In genomic region chr16:82524939-82525338, GRCh38 we compare ENCODE assay signal across 24 cellular contexts.
DNase-seq lines count a peak whose midpoint lies in the region; ATAC-seq and TF ChIP-seq lines count a peak whose summit lies in the region.
"Had no signal": no experiment of that assay in that cellular context is flagged by ENCODE, and none has a peak within 500 bp of the region (broad histone marks: within the 10 kb centered on the region; RNA-seq: fewer than 3 reads in every experiment).

No MANE protein-coding gene starts in this region.

- H3K9me3 Mint-ChIP-seq in effector memory CD8-positive, alpha-beta T cell: peaks cover 0 to 7% of the 10 kb centered on the region in 2 donors

- DNase-seq in DMS53 treated with DMSO at 0.1 percent for 48 hours (lab: John Stamatoyannopoulos, UW; ENCODE audit: unreplicated experiment): peak; percentile 58
- DNase-seq in NCI-H2029 treated with DMSO at 0.1 percent for 48 hours (lab: John Stamatoyannopoulos, UW): peak; percentile 55
- DNase-seq in NCI-H748 treated with DMSO at 0.1 percent for 48 hours (lab: John Stamatoyannopoulos, UW): peak; percentile 12
- DNase-seq in myocyte (ENCODE audit: low read depth): peak; percentile 25
- DNase-seq in AG08396 (ENCODE audit: low spot score): no peak
- DNase-seq in erythroblast (lab: John Stamatoyannopoulos, UW): no peak
- no peak for DNase-seq in effector memory CD8-positive, alpha-beta T cell
- DNase-seq: ACHN; activated CD4-positive, alpha-beta T cell treated with anti-CD3 and anti-CD28 coated beads, Interleukin-2, amount 50 U/mL, for 1 hour; activated effector memory CD4-positive, alpha-beta T cell treated with anti-CD3 and anti-CD28 coated beads, Interleukin-2, amount 50 U/mL, for 16 hours; activated naive CD8-positive, alpha-beta T cell treated with anti-CD3 and anti-CD28 coated beads, Interleukin-2, amount 10 ng/mL, durations not matched to agents 7 days and 5 days; activated T-cell treated with anti-CD3 and anti-CD28 coated beads, Interleukin-2, amount 50 U/mL, for 24 hours; BE2C; CD8-positive, alpha-beta T cell; H9; mesendoderm; NCI-H1436; NCI-H526 treated with DMSO at 0.1 percent for 48 hours; pancreas; RPMI8226; stimulated activated naive CD4-positive, alpha-beta T cell treated with Interleukin-2 at 50 U/mL for 16 hours; T-helper 1 cell had no signal

- peaks cover 4 to 27% of the 10 kb centered on the region in 2 donors for H3K27me3 Mint-ChIP-seq in effector memory CD8-positive, alpha-beta T cell
- H3K27me3 Mint-ChIP-seq: activated naive CD8-positive, alpha-beta T cell treated with anti-CD3 and anti-CD28 coated beads, Interleukin-2, amount 10 ng/mL, durations not matched to agents 7 days and 5 days; activated T-cell treated with anti-CD3 and anti-CD28 coated beads, Interleukin-2, amount 50 U/mL, for 24 hours had no signal

- H3K27ac Mint-ChIP-seq in effector memory CD8-positive, alpha-beta T cell: no peak overlapping the region
- H3K27ac Mint-ChIP-seq: activated naive CD8-positive, alpha-beta T cell treated with anti-CD3 and anti-CD28 coated beads, Interleukin-2, amount 10 ng/mL, durations not matched to agents 7 days and 5 days; activated T-cell treated with anti-CD3 and anti-CD28 coated beads, Interleukin-2, amount 50 U/mL, for 24 hours; CD8-positive, alpha-beta T cell; H9; neural progenitor cell; WTC11 had no signal

- H3K4me1 Mint-ChIP-seq in effector memory CD8-positive, alpha-beta T cell (ENCODE audit: low read depth in 2 of 2): no peaks in the 10 kb centered on the region
- H3K4me1 Mint-ChIP-seq: activated naive CD8-positive, alpha-beta T cell treated with anti-CD3 and anti-CD28 coated beads, Interleukin-2, amount 10 ng/mL, durations not matched to agents 7 days and 5 days had no signal

- ATAC-seq in effector memory CD8-positive, alpha-beta T cell (replicated peaks): no peak
- ATAC-seq: CD8-positive, alpha-beta T cell; pancreas; WTC11 had no signal

- H3K36me3 Mint-ChIP-seq in effector memory CD8-positive, alpha-beta T cell (ENCODE audit: insufficient read depth): no peaks in the 10 kb centered on the region
- H3K36me3 Mint-ChIP-seq: activated naive CD8-positive, alpha-beta T cell treated with anti-CD3 and anti-CD28 coated beads, Interleukin-2, amount 10 ng/mL, durations not matched to agents 7 days and 5 days; CD8-positive, alpha-beta T cell; neural progenitor cell; WTC11 had no signal

- no peak overlapping the region for H3K4me3 Mint-ChIP-seq in effector memory CD8-positive, alpha-beta T cell
- H3K4me3 Mint-ChIP-seq: activated naive CD8-positive, alpha-beta T cell treated with anti-CD3 and anti-CD28 coated beads, Interleukin-2, amount 10 ng/mL, durations not matched to agents 7 days and 5 days; activated T-cell treated with anti-CD3 and anti-CD28 coated beads, Interleukin-2, amount 50 U/mL, for 24 hours; CD8-positive, alpha-beta T cell; H9; neural progenitor cell; WTC11 had no signal

- TF ChIP-seq POLR2A in erythroblast (IDR thresholded peaks at IDR 0.05; ENCODE audit: low read length): no peak

Comparison
In these comparisons a context has a peak if more than half of its experiments do, and no peak if none do; other contexts are left out.
1. DNase-seq: peak in DMS53 treated with DMSO at 0.1 percent for 48 hours (single experiment), NCI-H2029 treated with DMSO at 0.1 percent for 48 hours (single experiment), NCI-H748 treated with DMSO at 0.1 percent for 48 hours (single experiment) and myocyte (single experiment); none in AG08396 (single experiment), erythroblast (0 of 2) and effector memory CD8-positive, alpha-beta T cell (0 of 3).